Comparison of ENCODE assay signal across 23 cellular contexts in the genomic region with DNA sequence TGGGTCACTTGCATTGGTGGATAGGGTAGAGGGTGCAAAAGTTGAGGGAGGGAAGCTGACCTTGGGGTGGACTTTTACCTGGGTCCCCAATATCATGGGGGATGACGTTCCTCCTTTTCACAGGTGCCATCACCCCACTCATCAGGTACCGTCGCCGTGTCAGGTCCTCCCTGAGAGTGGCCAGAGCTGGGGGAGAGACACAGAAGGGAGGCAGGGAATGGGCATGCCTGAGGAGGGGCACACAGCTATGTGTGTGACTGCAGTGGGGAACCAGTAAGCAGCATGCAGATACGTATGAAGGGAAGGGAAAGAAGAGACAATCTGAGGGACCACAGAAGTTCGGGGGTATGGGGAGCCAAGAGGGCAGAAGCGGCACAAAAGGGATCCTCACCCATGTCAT. TPM values are rescaled to one million over a fixed set of nuclear protein-coding genes. Genes with fewer than 3 reads are reported as not detected.
"Had no signal": no experiment of that assay in that cellular context is flagged by ENCODE, and none has a peak within 500 bp of the region (broad histone marks: within the 10 kb centered on the region; RNA-seq: fewer than 3 reads in every experiment).

No MANE protein-coding gene starts in this region.

- ATAC-seq: body of pancreas; effector memory CD8-positive, alpha-beta T cell; left lung; naive thymus-derived CD4-positive, alpha-beta T cell; T-cell had no signal

- H3K27me3 Mint-ChIP-seq: effector memory CD8-positive, alpha-beta T cell; naive thymus-derived CD4-positive, alpha-beta T cell; progenitor cell of endocrine pancreas; T-cell had no signal

- H3K27me3 ChIP-seq: body of pancreas, esophagus muscularis mucosa, left lung, stomach, suprapubic skin, transverse colon, vagina had no signal

- H3K9me3 Mint-ChIP-seq: effector memory CD8-positive, alpha-beta T cell; T-cell had no signal

- DNase-seq: activated CD4-positive, alpha-beta T cell treated with anti-CD3 and anti-CD28 coated beads for 1 hour; activated CD4-positive, alpha-beta T cell treated with anti-CD3 and anti-CD28 coated beads, Interleukin-2, amount 50 U/mL, for 4 hours; activated gamma-delta T cell; amygdala; body of pancreas; central memory CD4-positive, alpha-beta T cell; effector memory CD8-positive, alpha-beta T cell; hippocampal formation; kidney glomerular epithelial cell; left lung; naive thymus-derived CD4-positive, alpha-beta T cell; retina; stomach; T-cell; transverse colon had no signal

- H3K27ac Mint-ChIP-seq: effector memory CD8-positive, alpha-beta T cell; progenitor cell of endocrine pancreas had no signal

- FAIRE-seq: colon, frontal cortex had no signal

- H3K4me3 ChIP-seq: body of pancreas, esophagus muscularis mucosa, left lung, lung, stomach, suprapubic skin, transverse colon, vagina had no signal

- H3K9me3 ChIP-seq: body of pancreas, esophagus muscularis mucosa, left lung, stomach, suprapubic skin, transverse colon, vagina had no signal

- H3K27ac ChIP-seq: body of pancreas, esophagus muscularis mucosa, left lung, suprapubic skin, transverse colon, vagina had no signal

- H3K4me1 ChIP-seq: suprapubic skin had no signal

- H3K4me3 Mint-ChIP-seq: effector memory CD8-positive, alpha-beta T cell; naive thymus-derived CD4-positive, alpha-beta T cell; T-cell had no signal

RNA-seq across cellular contexts. Expression of a gene that starts 15.2 kb away (rescaled TPM):
- total RNA-seq: body of pancreas, mesenteric fat pad, progenitor cell of endocrine pancreas, stomach, suprapubic skin, transverse colon, vagina had no signal
